ENCODE assay signal across 19 cellular contexts in the genomic region with DNA sequence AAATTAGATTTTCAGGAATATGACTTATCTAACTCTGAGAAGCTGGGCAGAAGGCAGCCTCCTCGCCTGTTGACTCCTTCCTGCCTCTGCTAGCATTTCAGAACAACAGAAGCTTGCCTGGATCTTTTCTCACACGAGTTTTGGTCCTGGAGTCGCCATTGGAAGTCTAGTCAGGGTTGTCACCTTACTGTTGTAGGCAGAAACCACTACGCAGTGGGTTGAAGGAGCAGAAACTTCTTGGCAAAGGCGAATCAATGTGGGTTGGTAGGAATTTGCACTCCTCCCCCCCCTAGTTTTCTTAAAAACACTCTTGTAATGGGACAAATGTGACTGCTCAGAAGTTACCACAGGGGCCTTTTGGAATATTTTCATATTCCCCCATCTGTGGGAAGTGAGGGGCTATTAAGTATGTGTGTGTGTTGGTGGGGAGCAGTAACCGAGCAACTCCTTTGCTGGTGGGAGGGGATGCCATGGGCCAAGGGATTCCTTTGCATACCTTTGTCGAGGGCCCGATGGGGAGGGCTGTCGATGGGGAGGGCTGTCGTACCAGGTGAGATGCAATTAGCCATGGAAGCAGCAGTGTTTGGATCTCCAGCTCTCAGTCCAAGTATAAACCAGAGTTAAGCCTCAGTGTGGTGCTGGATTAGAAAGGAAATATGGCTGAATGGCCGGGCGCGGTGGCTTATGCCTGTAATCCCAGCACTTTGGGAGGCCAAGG.
DNase-seq lines count a peak whose midpoint lies in the region; ATAC-seq and TF ChIP-seq lines count a peak whose summit lies in the region.
"Had no signal": no experiment of that assay in that cellular context is flagged by ENCODE, and none has a peak within 500 bp of the region (broad histone marks: within the 10 kb centered on the region; RNA-seq: fewer than 3 reads in every experiment).

No MANE protein-coding gene starts in this region.

- TF ChIP-seq POLR2A in IMR-90 (IDR thresholded peaks at IDR 0.05; ENCODE audit: low read depth, low read length) (no peak), suprapubic skin (IDR thresholded peaks at IDR 0.05) (no peak)

- no peak overlapping the region for H2BK15ac ChIP-seq in IMR-90 (ENCODE audit: low read depth, low read length)
- no peak overlapping the region for H2BK15ac ChIP-seq in mesenchymal stem cell (ENCODE audit: low read depth, poor library complexity, severe bottlenecking)

- no peak overlapping the region for H2BK20ac ChIP-seq in IMR-90 (ENCODE audit: low read depth, low read length)

- H3K18ac ChIP-seq in IMR-90 (ENCODE audit: low read depth, low read length) (no peak overlapping the region), mesenchymal stem cell (ENCODE audit: low read depth in 1 of 2, low read length in 2 of 2) (peak overlapping the region in 1 of 2 experiments; percentile 11)

- H3K4me1 ChIP-seq in IMR-90 (ENCODE audit: control insufficient read depth, insufficient read depth, low read length) (no peaks in the 10 kb centered on the region), mesenchymal stem cell (ENCODE audit: control insufficient read depth, insufficient read depth, low read depth, low read length) (peaks cover 8% of the 10 kb centered on the region), suprapubic skin (no peaks in the 10 kb centered on the region)

- no peak overlapping the region for H3K14ac ChIP-seq in IMR-90 (replicated peaks; ENCODE audit: low read depth, low read length)
- no peak overlapping the region for H3K14ac ChIP-seq in mesenchymal stem cell (ENCODE audit: low read length in 2 of 2)

- DNase-seq in IMR-90 (no peak), dorsolateral prefrontal cortex (no peak), mesenchymal stem cell (no peak), superior temporal gyrus (ENCODE audit: extremely low spot score) (peak; percentile 70), islet precursor cell (no peak), KBM-7 (no peak), suprapubic skin (ENCODE audit: low spot score in 2 of 2) (no peak)
- DNase-seq: activated CD4-positive, alpha-beta T cell treated with anti-CD3 and anti-CD28 coated beads for 48 hours; activated naive CD8-positive, alpha-beta T cell treated with anti-CD3 and anti-CD28 coated beads for 36 hours; brain microvascular endothelial cell; CD4-positive, CD25-positive, alpha-beta regulatory T cell; cortex of kidney; DMS153; heart right ventricle; natural killer cell; NCI-H1417; NCI-H526; stimulated activated naive CD8-positive, alpha-beta T cell treated with anti-CD3 and anti-CD28 coated beads, Interleukin-15, Interleukin-2, amounts not matched to agents 100 U/mL and 50 U/mL, for 24 hours had no signal

- POLR2A ChIA-PET in IMR-90 (lab: Charles Lee; ENCODE audit: unreplicated experiment), result no interaction called here

- H4K5ac ChIP-seq in IMR-90 (ENCODE audit: low read depth, low read length), result no peak overlapping the region

- H3K9ac ChIP-seq in IMR-90 (ENCODE audit: low read depth, low read length) (no peak overlapping the region), mesenchymal stem cell (ENCODE audit: low read length) (no peak overlapping the region)

- H3K4me3 ChIP-seq in IMR-90 (ENCODE audit: insufficient read depth, low read depth, low read length), result no peak overlapping the region
- H3K4me3 ChIP-seq in dorsolateral prefrontal cortex, result peak overlapping the region in 55 of 59 donors; percentile 1 to 66 (median 35)
- no peak overlapping the region for H3K4me3 ChIP-seq in mesenchymal stem cell (ENCODE audit: insufficient read depth in 1 of 2, low read depth in 1 of 2, low read length in 2 of 2)
- H3K4me3 ChIP-seq in suprapubic skin, result no peak overlapping the region
- H3K4me3 ChIP-seq: heart right ventricle had no signal

- H2BK5ac ChIP-seq in IMR-90 (ENCODE audit: low read depth, low read length, poor library complexity, severe bottlenecking) (no peak overlapping the region), mesenchymal stem cell (ENCODE audit: low read depth, low read length, poor library complexity, severe bottlenecking) (no peak overlapping the region)

- H3K36me3 ChIP-seq in IMR-90 (ENCODE audit: control insufficient read depth, insufficient read depth, low read length) (no peaks in the 10 kb centered on the region), mesenchymal stem cell (ENCODE audit: control insufficient read depth in 1 of 2, insufficient read depth in 2 of 2, low read depth in 1 of 2, low read length in 2 of 2) (no peaks in the 10 kb centered on the region), suprapubic skin (no peaks in the 10 kb centered on the region)
- H3K36me3 ChIP-seq: brain microvascular endothelial cell, heart right ventricle had no signal

- H3K27me3 ChIP-seq in IMR-90 (ENCODE audit: control insufficient read depth, insufficient read depth, low read length) (no peaks in the 10 kb centered on the region), dorsolateral prefrontal cortex (no peaks in the 10 kb centered on the region), mesenchymal stem cell (ENCODE audit: control insufficient read depth in 1 of 2, insufficient read depth in 1 of 2, low read length in 2 of 2) (no peaks in the 10 kb centered on the region), suprapubic skin (no peaks in the 10 kb centered on the region)
- H3K27me3 ChIP-seq: brain microvascular endothelial cell, heart right ventricle had no signal

- H2BK120ac ChIP-seq in IMR-90 (ENCODE audit: low read depth, low read length) (no peak overlapping the region), mesenchymal stem cell (ENCODE audit: low read depth, low read length) (no peak overlapping the region)

- H3K23ac ChIP-seq in IMR-90 (ENCODE audit: low read depth, low read length) (no peak overlapping the region), mesenchymal stem cell (ENCODE audit: low read length in 2 of 2) (no peak overlapping the region)

- H4K8ac ChIP-seq in IMR-90 (ENCODE audit: low read depth in 2 of 2, low read length in 2 of 2), result no peak overlapping the region
- peak overlapping the region; percentile 38 for H4K8ac ChIP-seq in mesenchymal stem cell (ENCODE audit: low read length)

- BruUV-seq in IMR-90 (replicated peaks; lab: Mats Ljungman, UMichigan), result no TSS peak

- H3K4me2 ChIP-seq in IMR-90 (ENCODE audit: low read depth, low read length) (no peak overlapping the region), mesenchymal stem cell (ENCODE audit: low read length, poor library complexity, severe bottlenecking) (no peak overlapping the region)

- dilution Hi-C loops in IMR-90 (cut with HindIII; ENCODE audit: low sequenced_read_pairs, unreplicated experiment), result no loop called here

- TF ChIP-seq RAD21 in IMR-90 (IDR thresholded peaks at IDR 0.05; ENCODE audit: low read length), result no peak

- H3K79me1 ChIP-seq in IMR-90 (ENCODE audit: low read depth in 1 of 2, low read length in 2 of 2) (peaks cover 12 to 15% of the 10 kb centered on the region in 2 experiments; a peak in 2 of 4 replicates), mesenchymal stem cell (replicated peaks; ENCODE audit: low read length, poor library complexity, severe bottlenecking) (peaks cover 38% of the 10 kb centered on the region)

- no peaks in the 10 kb centered on the region for H3K9me1 ChIP-seq in IMR-90 (ENCODE audit: insufficient read depth, low read length)

- peaks cover 5% of the 10 kb centered on the region; the same call in 1 of the 2 replicates for H4K20me1 ChIP-seq in IMR-90 (ENCODE audit: insufficient read depth, low read length)

- H4K91ac ChIP-seq in IMR-90 (ENCODE audit: insufficient read depth, low read depth, low read length), result no peak overlapping the region
- no peak overlapping the region for H4K91ac ChIP-seq in mesenchymal stem cell (ENCODE audit: low read length)

- H3K9me3 ChIP-seq in IMR-90 (ENCODE audit: control insufficient read depth, insufficient read depth, low read length) (no peaks in the 10 kb centered on the region), mesenchymal stem cell (ENCODE audit: control insufficient read depth, low read length) (no peaks in the 10 kb centered on the region), suprapubic skin (no peaks in the 10 kb centered on the region)
- H3K9me3 ChIP-seq: heart right ventricle had no signal

- H2BK12ac ChIP-seq in mesenchymal stem cell (ENCODE audit: low read length in 2 of 2), result no peak overlapping the region

- 79% methylated on average over 5 of the region's 13 CpGs; no CpG with 5 or more reads in 1 of the 2 experiments for WGBS in IMR-90 (ENCODE audit: extremely low coverage in 2 of 2, insufficient read length in 1 of 2), 2 experiments
- 80% methylated on average over 13 of the region's 13 CpGs for WGBS in mesenchymal stem cell
- WGBS in suprapubic skin, result 89% methylated on average over 13 of the region's 13 CpGs

- H2AK5ac ChIP-seq in IMR-90 (ENCODE audit: low read depth, low read length) (0 out of 2 replicates have a peak overlapping the region, but pooled peaks have one; percentile 12), mesenchymal stem cell (ENCODE audit: low read length, severe bottlenecking) (peak overlapping the region; percentile 15)

- CTCF ChIA-PET in IMR-90 (lab: Yijun Ruan, JAX), result no interaction called here

- TF ChIP-seq EP300 in suprapubic skin (IDR thresholded peaks at IDR 0.05), result no peak

- TF ChIP-seq CTCF in IMR-90 (conservative IDR thresholded peaks at IDR 0.05; ENCODE audit: low read depth, low read length) (no peak), dorsolateral prefrontal cortex (IDR thresholded peaks at IDR 0.05 in 54 of 56, conservative IDR thresholded peaks at IDR 0.05 in 2 of 56; ENCODE audit: low read depth in 1 of 56, partially characterized antibody in 56 of 56) (no peak), suprapubic skin (IDR thresholded peaks at IDR 0.05) (no peak)

- H2AK9ac ChIP-seq in IMR-90 (replicated peaks; ENCODE audit: low read depth, low read length, poor library complexity), result no peak overlapping the region

- no peak overlapping the region for H3K4ac ChIP-seq in IMR-90 (ENCODE audit: low read depth, low read length)
- H3K4ac ChIP-seq in mesenchymal stem cell (ENCODE audit: low read depth in 1 of 2, low read length in 2 of 2), result no peak overlapping the region

- H2AFZ ChIP-seq in IMR-90 (replicated peaks; ENCODE audit: low read length, poor library complexity) (no peak overlapping the region), mesenchymal stem cell (ENCODE audit: low read depth, low read length) (no peak overlapping the region)

- H3K27ac ChIP-seq in IMR-90 (ENCODE audit: insufficient read depth, low read length) (no peak overlapping the region), dorsolateral prefrontal cortex (peak overlapping the region; percentile 84 to 100 (median 97)), mesenchymal stem cell (ENCODE audit: low read length, poor library complexity, severe bottlenecking) (no peak overlapping the region), suprapubic skin (no peak overlapping the region)
- H3K27ac ChIP-seq: brain microvascular endothelial cell, heart right ventricle had no signal

- no peak overlapping the region for H3K56ac ChIP-seq in IMR-90 (ENCODE audit: extremely low read depth, insufficient read depth, low read length)

- in situ Hi-C loops in IMR-90 (cut with MboI; ENCODE audit: low sequenced_read_pairs) (no loop called here), KBM-7 (cut with MboI; ENCODE audit: low pct_unique_long_range_greater_than_20kb, low sequenced_read_pairs) (no loop called here)

- ATAC-seq in IMR-90 (ENCODE audit: low read depth), result no peak
- no peak for ATAC-seq in GM19455 (IDR thresholded peaks at IDR 0.05; ENCODE audit: unreplicated experiment)
- ATAC-seq: heart right ventricle; natural killer cell; stimulated activated naive CD8-positive, alpha-beta T cell treated with anti-CD3 and anti-CD28 coated beads, Interleukin-15, Interleukin-2, amounts not matched to agents 100 U/mL and 50 U/mL, for 24 hours had no signal

- intact Hi-C loops in IMR-90 (cut with micrococcal nuclease) (no loop called here), dorsolateral prefrontal cortex (cut with DNase I) (loop anchor here (5.0 kb wide), 1 partner anchor 115 kb away; a partner anchor contains a TSS)

Comparison
In these comparisons a context has a peak if more than half of its experiments do, and no peak if none do; other contexts are left out.
1. H3K27ac ChIP-seq: peak in dorsolateral prefrontal cortex (59 of 59); none in IMR-90 (single experiment), mesenchymal stem cell (single experiment) and suprapubic skin (single experiment).
2. H3K4me3 ChIP-seq: peak in dorsolateral prefrontal cortex (55 of 59); none in IMR-90 (single experiment), mesenchymal stem cell (0 of 2) and suprapubic skin (single experiment).